Comparison of ENCODE assay signal across 9 cellular contexts in genomic region chr14:89186850-89187376, GRCh38.
DNase-seq lines count a peak whose midpoint lies in the region; ATAC-seq, FAIRE-seq and TF ChIP-seq lines count a peak whose summit lies in the region.
"Had no signal": no experiment of that assay in that cellular context is flagged by ENCODE, and none has a peak within 500 bp of the region (broad histone marks: within the 10 kb centered on the region; RNA-seq: fewer than 3 reads in every experiment).

No MANE protein-coding gene starts in this region.

- no peak for TF ChIP-seq CTCF in mucosa of descending colon (IDR thresholded peaks at IDR 0.05)

- FAIRE-seq in GM18507 (lab: Jason Lieb, UNC), result peak; percentile 12

- H3K36me3 ChIP-seq in mucosa of descending colon (ENCODE audit: low read depth), result no peaks in the 10 kb centered on the region

- H3K4me3 ChIP-seq in mucosa of descending colon, result no peak overlapping the region

- no peaks in the 10 kb centered on the region for H3K9me3 ChIP-seq in mucosa of descending colon

- no peaks in the 10 kb centered on the region for H3K4me1 ChIP-seq in mucosa of descending colon (ENCODE audit: low read depth)

- ATAC-seq in HG03139 (IDR thresholded peaks at IDR 0.05; ENCODE audit: unreplicated experiment) (peak; percentile 74), mucosa of descending colon (peak; percentile 47), HG03196 (IDR thresholded peaks at IDR 0.05; ENCODE audit: unreplicated experiment) (no peak), GM18498 (IDR thresholded peaks at IDR 0.05; ENCODE audit: unreplicated experiment) (no peak)
- ATAC-seq: Panc1 had no signal

- intact Hi-C loops in mucosa of descending colon (cut with DNase I, micrococcal nuclease), result no loop called here

- DNase-seq in GM18507 (ENCODE audit: extremely low spot score, insufficient read length, low read depth) (no peak), astrocyte of the hippocampus (ENCODE audit: low read depth, low spot score) (peak; percentile 15), mucosa of descending colon (no peak), NAMALWA (ENCODE audit: low spot score) (no peak)
- no peak for DNase-seq in activated naive CD4-positive, alpha-beta T cell treated with anti-CD3 and anti-CD28 coated beads, Interleukin-2, amount 50 U/mL, for 16 hours

Comparison
In these comparisons a context has a peak if more than half of its experiments do, and no peak if none do; other contexts are left out.
1. ATAC-seq: peak in HG03139 (single experiment) and mucosa of descending colon (single experiment); none in HG03196 (single experiment) and GM18498 (single experiment).